In genomic region chr9:126290871-126291270, GRCh38 we compare ENCODE assay signal across 23 cellular contexts. TPM values are rescaled to one million over a fixed set of nuclear protein-coding genes. Genes with fewer than 3 reads are reported as not detected.
A peak's percentile ranks its signal among the peaks of the same experiment; 100 is the strongest.
DNase-seq lines count a peak whose midpoint lies in the region; ATAC-seq and TF ChIP-seq lines count a peak whose summit lies in the region.
"Had no signal": no experiment of that assay in that cellular context is flagged by ENCODE, and none has a peak within 500 bp of the region (broad histone marks: within the 10 kb centered on the region; RNA-seq: fewer than 3 reads in every experiment).

No MANE protein-coding gene starts in this region.

- H2BK15ac ChIP-seq in mesendoderm (replicated peaks; ENCODE audit: low read depth), result no peak overlapping the region

- H3K27ac ChIP-seq in mesendoderm (ENCODE audit: low read depth, low read length) (no peak overlapping the region), suprapubic skin (no peak overlapping the region)
- H3K27ac ChIP-seq: 22Rv1, BLaER1, C4-2B had no signal

- TF ChIP-seq EP300 in suprapubic skin (IDR thresholded peaks at IDR 0.05), result no peak

- no peak for ATAC-seq in activated CD8-positive, alpha-beta T cell treated with anti-CD3 and anti-CD28 coated beads, Interleukin-2, amount 10 ng/mL, durations not matched to agents 7 days and 5 days
- ATAC-seq in activated CD8-positive, alpha-beta T cell treated with anti-CD3 and anti-CD28 coated beads for 36 hours, result no peak
- no peak for ATAC-seq in activated naive CD8-positive, alpha-beta T cell treated with anti-CD3 and anti-CD28 coated beads, Interleukin-2, amount 50 U/mL, for 24 hours
- ATAC-seq: CD8-positive, alpha-beta T cell; GM12878; GM23338; HCT116 had no signal

- CTCF ChIA-PET in activated CD8-positive, alpha-beta T cell treated with anti-CD3 and anti-CD28 coated beads, Interleukin-2, amount 10 ng/mL, durations not matched to agents 7 days and 5 days (lab: Charles Lee), result interaction anchor here (1.2 kb wide), 1 partner anchor 11 kb away, joined by 4 read pairs; no protein-coding TSS in a partner anchor
- CTCF ChIA-PET in activated CD8-positive, alpha-beta T cell treated with anti-CD3 and anti-CD28 coated beads for 36 hours (lab: Charles Lee), result interaction anchor here (1.4 kb wide), 1 partner anchor 108 kb away, joined by 3 read pairs; no protein-coding TSS in a partner anchor

- no peak overlapping the region for H3K9ac ChIP-seq in mesendoderm (ENCODE audit: low read length)
- H3K9ac ChIP-seq: BLaER1 had no signal

- H3K27ac Mint-ChIP-seq in activated CD8-positive, alpha-beta T cell treated with anti-CD3 and anti-CD28 coated beads, Interleukin-2, amount 10 ng/mL, durations not matched to agents 7 days and 5 days, result no peak overlapping the region
- H3K27ac Mint-ChIP-seq in activated CD8-positive, alpha-beta T cell treated with anti-CD3 and anti-CD28 coated beads for 36 hours, result no peak overlapping the region
- H3K27ac Mint-ChIP-seq in progenitor cell of endocrine pancreas (no peak overlapping the region), endothelial cell (ENCODE audit: unreplicated experiment) (no peak overlapping the region)
- H3K27ac Mint-ChIP-seq in activated naive CD8-positive, alpha-beta T cell treated with anti-CD3 and anti-CD28 coated beads, Interleukin-2, amount 50 U/mL, for 24 hours, result no peak overlapping the region
- H3K27ac Mint-ChIP-seq: B cell; CD4-positive, CD25-positive, alpha-beta regulatory T cell; CD8-positive, alpha-beta T cell; GM23338; H9; HFFc6 had no signal

- no peak overlapping the region for H2AK5ac ChIP-seq in mesendoderm (ENCODE audit: low read length)

- H3K23ac ChIP-seq in mesendoderm (ENCODE audit: low read length), result no peak overlapping the region

- no CpG with 5 or more reads among the region's 9 CpGs for WGBS in mesendoderm (ENCODE audit: extremely low coverage, insufficient coverage, low lambda C conversion rate)
- 79% methylated on average over 9 of the region's 9 CpGs for WGBS in suprapubic skin

- no peaks in the 10 kb centered on the region for H3K36me3 Mint-ChIP-seq in activated CD8-positive, alpha-beta T cell treated with anti-CD3 and anti-CD28 coated beads, Interleukin-2, amount 10 ng/mL, durations not matched to agents 7 days and 5 days (ENCODE audit: low read depth)
- no peaks in the 10 kb centered on the region for H3K36me3 Mint-ChIP-seq in activated CD8-positive, alpha-beta T cell treated with anti-CD3 and anti-CD28 coated beads for 36 hours (ENCODE audit: low read depth)
- H3K36me3 Mint-ChIP-seq in progenitor cell of endocrine pancreas (ENCODE audit: insufficient read depth) (no peaks in the 10 kb centered on the region), endothelial cell (ENCODE audit: low read depth, unreplicated experiment) (no peaks in the 10 kb centered on the region)
- H3K36me3 Mint-ChIP-seq in activated naive CD8-positive, alpha-beta T cell treated with anti-CD3 and anti-CD28 coated beads, Interleukin-2, amount 50 U/mL, for 24 hours (ENCODE audit: low read depth), result no peaks in the 10 kb centered on the region
- H3K36me3 Mint-ChIP-seq: CD4-positive, CD25-positive, alpha-beta regulatory T cell; CD8-positive, alpha-beta T cell had no signal

- H3K4me2 ChIP-seq in mesendoderm (ENCODE audit: low read length), result no peak overlapping the region
- H3K4me2 ChIP-seq: BLaER1, GM23338 had no signal

- H3K4me3 ChIP-seq in mesendoderm (ENCODE audit: low read length), result no peak overlapping the region
- no peak overlapping the region for H3K4me3 ChIP-seq in suprapubic skin
- H3K4me3 ChIP-seq: BLaER1, GM12878, GM23338 had no signal

- H3K4me3 Mint-ChIP-seq in activated CD8-positive, alpha-beta T cell treated with anti-CD3 and anti-CD28 coated beads, Interleukin-2, amount 10 ng/mL, durations not matched to agents 7 days and 5 days, result no peak overlapping the region
- H3K4me3 Mint-ChIP-seq in activated CD8-positive, alpha-beta T cell treated with anti-CD3 and anti-CD28 coated beads for 36 hours, result no peak overlapping the region
- no peak overlapping the region for H3K4me3 Mint-ChIP-seq in progenitor cell of endocrine pancreas (ENCODE audit: low read depth)
- no peak overlapping the region for H3K4me3 Mint-ChIP-seq in endothelial cell (ENCODE audit: unreplicated experiment)
- H3K4me3 Mint-ChIP-seq in activated naive CD8-positive, alpha-beta T cell treated with anti-CD3 and anti-CD28 coated beads, Interleukin-2, amount 50 U/mL, for 24 hours, result no peak overlapping the region
- H3K4me3 Mint-ChIP-seq: B cell; CD4-positive, CD25-positive, alpha-beta regulatory T cell; CD8-positive, alpha-beta T cell; GM23338; H9; HFFc6 had no signal

- H3K4me1 ChIP-seq in mesendoderm (ENCODE audit: control insufficient read depth, low read depth, low read length) (no peaks in the 10 kb centered on the region), suprapubic skin (no peaks in the 10 kb centered on the region)
- H3K4me1 ChIP-seq: BLaER1, Caco-2 had no signal

- H3K4me1 Mint-ChIP-seq in activated CD8-positive, alpha-beta T cell treated with anti-CD3 and anti-CD28 coated beads, Interleukin-2, amount 10 ng/mL, durations not matched to agents 7 days and 5 days (ENCODE audit: low read depth), result no peaks in the 10 kb centered on the region
- H3K4me1 Mint-ChIP-seq in activated CD8-positive, alpha-beta T cell treated with anti-CD3 and anti-CD28 coated beads for 36 hours (ENCODE audit: low read depth), result no peaks in the 10 kb centered on the region
- H3K4me1 Mint-ChIP-seq in progenitor cell of endocrine pancreas (ENCODE audit: low read depth) (no peaks in the 10 kb centered on the region), endothelial cell (ENCODE audit: unreplicated experiment) (no peaks in the 10 kb centered on the region)
- H3K4me1 Mint-ChIP-seq in activated naive CD8-positive, alpha-beta T cell treated with anti-CD3 and anti-CD28 coated beads, Interleukin-2, amount 50 U/mL, for 24 hours, result no peaks in the 10 kb centered on the region
- H3K4me1 Mint-ChIP-seq: B cell; CD4-positive, CD25-positive, alpha-beta regulatory T cell had no signal

- H2BK120ac ChIP-seq in mesendoderm (ENCODE audit: low read depth, low read length), result no peak overlapping the region

- TF ChIP-seq CTCF in activated CD8-positive, alpha-beta T cell treated with anti-CD3 and anti-CD28 coated beads for 36 hours (IDR thresholded peaks at IDR 0.05), result no peak
- no peak for TF ChIP-seq CTCF in progenitor cell of endocrine pancreas (IDR thresholded peaks at IDR 0.05; ENCODE audit: unreplicated experiment)
- TF ChIP-seq CTCF in suprapubic skin (IDR thresholded peaks at IDR 0.05), result no peak
- TF ChIP-seq CTCF in endothelial cell (IDR thresholded peaks at IDR 0.05; ENCODE audit: unreplicated experiment), result no peak

- H4K8ac ChIP-seq in mesendoderm (ENCODE audit: low read depth, low read length), result no peak overlapping the region

- H3K27me3 Mint-ChIP-seq in activated CD8-positive, alpha-beta T cell treated with anti-CD3 and anti-CD28 coated beads, Interleukin-2, amount 10 ng/mL, durations not matched to agents 7 days and 5 days (ENCODE audit: low read depth), result peaks cover 17% of the 10 kb centered on the region
- H3K27me3 Mint-ChIP-seq in activated CD8-positive, alpha-beta T cell treated with anti-CD3 and anti-CD28 coated beads for 36 hours, result peaks cover 4% of the 10 kb centered on the region
- H3K27me3 Mint-ChIP-seq in progenitor cell of endocrine pancreas (peaks cover 10% of the 10 kb centered on the region), endothelial cell (ENCODE audit: unreplicated experiment) (peaks cover 3% of the 10 kb centered on the region)
- H3K27me3 Mint-ChIP-seq in activated naive CD8-positive, alpha-beta T cell treated with anti-CD3 and anti-CD28 coated beads, Interleukin-2, amount 50 U/mL, for 24 hours, result peaks cover 8% of the 10 kb centered on the region

- H2BK5ac ChIP-seq in mesendoderm (ENCODE audit: low read length), result no peak overlapping the region

- H3K79me1 ChIP-seq in mesendoderm (ENCODE audit: low read length), result no peaks in the 10 kb centered on the region

- H3K36me3 ChIP-seq in mesendoderm (ENCODE audit: control insufficient read depth, insufficient read depth, low read length) (no peaks in the 10 kb centered on the region), suprapubic skin (no peaks in the 10 kb centered on the region)
- H3K36me3 ChIP-seq: BLaER1 had no signal

- H3K9me3 Mint-ChIP-seq in activated CD8-positive, alpha-beta T cell treated with anti-CD3 and anti-CD28 coated beads, Interleukin-2, amount 10 ng/mL, durations not matched to agents 7 days and 5 days (ENCODE audit: insufficient read depth), result no peaks in the 10 kb centered on the region
- no peaks in the 10 kb centered on the region for H3K9me3 Mint-ChIP-seq in activated CD8-positive, alpha-beta T cell treated with anti-CD3 and anti-CD28 coated beads for 36 hours
- no peaks in the 10 kb centered on the region for H3K9me3 Mint-ChIP-seq in progenitor cell of endocrine pancreas (ENCODE audit: low read depth)
- H3K9me3 Mint-ChIP-seq in endothelial cell (ENCODE audit: unreplicated experiment), result no peaks in the 10 kb centered on the region
- H3K9me3 Mint-ChIP-seq in activated naive CD8-positive, alpha-beta T cell treated with anti-CD3 and anti-CD28 coated beads, Interleukin-2, amount 50 U/mL, for 24 hours, result peaks cover under 1% of the 10 kb centered on the region
- H3K9me3 Mint-ChIP-seq: CD8-positive, alpha-beta T cell; GM23338; H9; HFFc6 had no signal

- no peak overlapping the region for H3K56ac ChIP-seq in mesendoderm (ENCODE audit: low read length)

- H3K18ac ChIP-seq in mesendoderm (ENCODE audit: low read length), result no peak overlapping the region

- H3K27me3 ChIP-seq in mesendoderm (ENCODE audit: insufficient read depth, low read length, poor library complexity), result no peaks in the 10 kb centered on the region
- peaks cover 15% of the 10 kb centered on the region for H3K27me3 ChIP-seq in suprapubic skin
- H3K27me3 ChIP-seq: BLaER1 had no signal

- no peak overlapping the region for H3K4ac ChIP-seq in mesendoderm (ENCODE audit: low read depth, low read length)

- no peak overlapping the region for H4K5ac ChIP-seq in mesendoderm (ENCODE audit: low read length)

- intact Hi-C loops in activated CD8-positive, alpha-beta T cell treated with anti-CD3 and anti-CD28 coated beads for 36 hours (cut with micrococcal nuclease), result no loop called here

- POLR2A ChIA-PET in activated CD8-positive, alpha-beta T cell treated with anti-CD3 and anti-CD28 coated beads, Interleukin-2, amount 10 ng/mL, durations not matched to agents 7 days and 5 days (lab: Charles Lee), result interaction anchor here (0.6 kb wide), 1 partner anchor 928 kb away, joined by 5 read pairs; no protein-coding TSS in a partner anchor
- POLR2A ChIA-PET in activated CD8-positive, alpha-beta T cell treated with anti-CD3 and anti-CD28 coated beads for 36 hours (lab: Charles Lee), result no interaction called here

- no peak for TF ChIP-seq POLR2A in suprapubic skin (IDR thresholded peaks at IDR 0.05)

- DNase-seq in activated CD8-positive, alpha-beta T cell treated with anti-CD3 and anti-CD28 coated beads, Interleukin-2, amount 10 ng/mL, durations not matched to agents 7 days and 5 days, result peak; percentile 13
- no peak for DNase-seq in activated CD8-positive, alpha-beta T cell treated with anti-CD3 and anti-CD28 coated beads for 36 hours
- DNase-seq in ELF-1 (ENCODE audit: low read depth, low spot score), result peak; percentile 66
- DNase-seq in mesendoderm, result peak; percentile 64
- DNase-seq in progenitor cell of endocrine pancreas (ENCODE audit: low spot score, unreplicated experiment), result peak; percentile 3
- DNase-seq in suprapubic skin (ENCODE audit: low spot score in 2 of 2), result no peak
- no peak for DNase-seq in endothelial cell (ENCODE audit: low spot score)
- DNase-seq in activated naive CD8-positive, alpha-beta T cell treated with anti-CD3 and anti-CD28 coated beads, Interleukin-2, amount 50 U/mL, for 24 hours, result no peak
- DNase-seq: Caco-2; CD4-positive, CD25-positive, alpha-beta regulatory T cell; DMS153; DND-41; GDM1; H9; HFFc6 had no signal

- no peaks in the 10 kb centered on the region for H3K9me3 ChIP-seq in suprapubic skin
- H3K9me3 ChIP-seq: BLaER1, Caco-2 had no signal

- H3K79me2 ChIP-seq in mesendoderm (ENCODE audit: control insufficient read depth, insufficient read depth, low read length), result no peaks in the 10 kb centered on the region

RNA-seq across cellular contexts. Expression of gene MVB12B, which starts 35.8 kb away (rescaled TPM):
- total RNA-seq in activated CD8-positive, alpha-beta T cell treated with anti-CD3 and anti-CD28 coated beads, Interleukin-2, amount 10 ng/mL, durations not matched to agents 7 days and 5 days, result 10 to 100 TPM; 17.4 to 19.9 TPM
- total RNA-seq in activated CD8-positive, alpha-beta T cell treated with anti-CD3 and anti-CD28 coated beads for 36 hours, result 1 to 10 TPM; 6.4 to 6.6 TPM
- polyA plus RNA-seq in mesendoderm (2013, experiment 1 of 2), result 4.8 TPM
- polyA plus RNA-seq in mesendoderm (2013, experiment 2 of 2), result 4.6 TPM
- total RNA-seq in progenitor cell of endocrine pancreas, result 34.6 and 34.8 TPM in 2 replicates
- total RNA-seq in suprapubic skin, result 10 to 100 TPM; 10.2 to 25.7 (median 14.0) TPM
- 18.8 TPM for total RNA-seq in endothelial cell (ENCODE audit: unreplicated experiment)
- polyA plus RNA-seq: GM12878 had no signal

Comparison
In these comparisons a context has a peak if more than half of its experiments do, and no peak if none do; other contexts are left out.
1. DNase-seq: peak in activated CD8-positive, alpha-beta T cell treated with anti-CD3 and anti-CD28 coated beads, Interleukin-2, amount 10 ng/mL, durations not matched to agents 7 days and 5 days (single experiment), ELF-1 (single experiment), mesendoderm (single experiment) and progenitor cell of endocrine pancreas (single experiment); none in activated CD8-positive, alpha-beta T cell treated with anti-CD3 and anti-CD28 coated beads for 36 hours (single experiment), suprapubic skin (0 of 2), endothelial cell (single experiment) and activated naive CD8-positive, alpha-beta T cell treated with anti-CD3 and anti-CD28 coated beads, Interleukin-2, amount 50 U/mL, for 24 hours (single experiment).